In the genomic region with DNA sequence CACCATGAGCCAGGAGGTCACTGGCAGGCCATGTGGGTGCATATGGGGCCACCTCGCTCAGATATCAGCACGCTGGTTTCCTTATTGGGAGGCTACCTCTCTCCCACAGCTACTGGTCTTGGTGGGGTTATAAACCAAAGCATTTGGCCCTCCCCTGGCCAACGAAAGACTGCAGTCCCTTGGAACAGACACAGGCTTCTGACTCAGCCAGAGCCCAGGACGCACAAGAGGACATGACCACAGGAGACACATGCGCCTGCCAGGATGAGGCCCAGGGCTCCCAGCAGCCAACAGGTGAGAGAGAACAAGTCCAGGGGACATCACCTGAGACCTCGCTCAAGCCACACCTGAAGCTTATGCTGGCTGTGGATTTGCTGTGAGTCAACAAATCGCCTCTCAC, we compare ENCODE assay signal across 1 cellular context.
TF ChIP-seq lines count a peak whose summit lies in the region.

No MANE protein-coding gene starts in this region.

TF ChIP-seq in WTC11, 78 proteins besides CTCF, POLR2A, EP300 and RAD21 (continued from another document):
- TF ChIP-seq, protein P1, sequence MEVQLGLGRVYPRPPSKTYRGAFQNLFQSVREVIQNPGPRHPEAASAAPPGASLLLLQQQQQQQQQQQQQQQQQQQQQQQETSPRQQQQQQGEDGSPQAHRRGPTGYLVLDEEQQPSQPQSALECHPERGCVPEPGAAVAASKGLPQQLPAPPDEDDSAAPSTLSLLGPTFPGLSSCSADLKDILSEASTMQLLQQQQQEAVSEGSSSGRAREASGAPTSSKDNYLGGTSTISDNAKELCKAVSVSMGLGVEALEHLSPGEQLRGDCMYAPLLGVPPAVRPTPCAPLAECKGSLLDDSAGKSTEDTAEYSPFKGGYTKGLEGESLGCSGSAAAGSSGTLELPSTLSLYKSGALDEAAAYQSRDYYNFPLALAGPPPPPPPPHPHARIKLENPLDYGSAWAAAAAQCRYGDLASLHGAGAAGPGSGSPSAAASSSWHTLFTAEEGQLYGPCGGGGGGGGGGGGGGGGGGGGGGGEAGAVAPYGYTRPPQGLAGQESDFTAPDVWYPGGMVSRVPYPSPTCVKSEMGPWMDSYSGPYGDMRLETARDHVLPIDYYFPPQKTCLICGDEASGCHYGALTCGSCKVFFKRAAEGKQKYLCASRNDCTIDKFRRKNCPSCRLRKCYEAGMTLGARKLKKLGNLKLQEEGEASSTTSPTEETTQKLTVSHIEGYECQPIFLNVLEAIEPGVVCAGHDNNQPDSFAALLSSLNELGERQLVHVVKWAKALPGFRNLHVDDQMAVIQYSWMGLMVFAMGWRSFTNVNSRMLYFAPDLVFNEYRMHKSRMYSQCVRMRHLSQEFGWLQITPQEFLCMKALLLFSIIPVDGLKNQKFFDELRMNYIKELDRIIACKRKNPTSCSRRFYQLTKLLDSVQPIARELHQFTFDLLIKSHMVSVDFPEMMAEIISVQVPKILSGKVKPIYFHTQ (CRISPR knock-in tag; IDR thresholded peaks at IDR 0.05), result no peak
- TF ChIP-seq ZNF671 (CRISPR knock-in tag; IDR thresholded peaks at IDR 0.05), result no peak
- TF ChIP-seq NR3C1 (CRISPR knock-in tag; conservative IDR thresholded peaks at IDR 0.05; ENCODE audit: low read depth), result no peak
- TF ChIP-seq RELA (CRISPR knock-in tag; IDR thresholded peaks at IDR 0.05; ENCODE audit: borderline replicate concordance), result no peak
- TF ChIP-seq, protein P2, sequence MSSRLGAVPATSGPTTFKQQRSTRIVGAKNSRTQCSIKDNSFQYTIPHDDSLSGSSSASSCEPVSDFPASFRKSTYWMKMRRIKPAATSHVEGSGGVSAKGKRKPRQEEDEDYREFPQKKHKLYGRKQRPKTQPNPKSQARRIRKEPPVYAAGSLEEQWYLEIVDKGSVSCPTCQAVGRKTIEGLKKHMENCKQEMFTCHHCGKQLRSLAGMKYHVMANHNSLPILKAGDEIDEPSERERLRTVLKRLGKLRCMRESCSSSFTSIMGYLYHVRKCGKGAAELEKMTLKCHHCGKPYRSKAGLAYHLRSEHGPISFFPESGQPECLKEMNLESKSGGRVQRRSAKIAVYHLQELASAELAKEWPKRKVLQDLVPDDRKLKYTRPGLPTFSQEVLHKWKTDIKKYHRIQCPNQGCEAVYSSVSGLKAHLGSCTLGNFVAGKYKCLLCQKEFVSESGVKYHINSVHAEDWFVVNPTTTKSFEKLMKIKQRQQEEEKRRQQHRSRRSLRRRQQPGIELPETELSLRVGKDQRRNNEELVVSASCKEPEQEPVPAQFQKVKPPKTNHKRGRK (CRISPR knock-in tag; IDR thresholded peaks at IDR 0.05; ENCODE audit: borderline replicate concordance), result no peak
- TF ChIP-seq ZNF423 (CRISPR knock-in tag; IDR thresholded peaks at IDR 0.05), result no peak
- TF ChIP-seq TEAD4 (CRISPR knock-in tag; IDR thresholded peaks at IDR 0.05), result no peak
- no peak for TF ChIP-seq FOXK1 (CRISPR knock-in tag; IDR thresholded peaks at IDR 0.05)
- TF ChIP-seq, protein P3, sequence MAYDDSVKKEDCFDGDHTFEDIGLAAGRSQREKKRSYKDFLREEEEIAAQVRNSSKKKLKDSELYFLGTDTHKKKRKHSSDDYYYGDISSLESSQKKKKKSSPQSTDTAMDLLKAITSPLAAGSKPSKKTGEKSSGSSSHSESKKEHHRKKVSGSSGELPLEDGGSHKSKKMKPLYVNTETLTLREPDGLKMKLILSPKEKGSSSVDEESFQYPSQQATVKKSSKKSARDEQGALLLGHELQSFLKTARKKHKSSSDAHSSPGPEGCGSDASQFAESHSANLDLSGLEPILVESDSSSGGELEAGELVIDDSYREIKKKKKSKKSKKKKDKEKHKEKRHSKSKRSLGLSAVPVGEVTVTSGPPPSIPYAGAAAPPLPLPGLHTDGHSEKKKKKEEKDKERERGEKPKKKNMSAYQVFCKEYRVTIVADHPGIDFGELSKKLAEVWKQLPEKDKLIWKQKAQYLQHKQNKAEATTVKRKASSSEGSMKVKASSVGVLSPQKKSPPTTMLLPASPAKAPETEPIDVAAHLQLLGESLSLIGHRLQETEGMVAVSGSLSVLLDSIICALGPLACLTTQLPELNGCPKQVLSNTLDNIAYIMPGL (CRISPR knock-in tag; IDR thresholded peaks at IDR 0.05), result no peak
